In genomic region chr15:35665855-35666536, GRCh38 we compare ENCODE assay signal across 1 cellular context.
TF ChIP-seq lines count a peak whose summit lies in the region.

No MANE protein-coding gene starts in this region.

TF ChIP-seq in GM23338, 12 proteins besides CTCF, POLR2A, EP300 and RAD21 (continued from another document):
- no peak for TF ChIP-seq ZNF462 (CRISPR knock-in tag; IDR thresholded peaks at IDR 0.05)
- no peak for TF ChIP-seq NANOG (IDR thresholded peaks at IDR 0.05; ENCODE audit: borderline replicate concordance)
- no peak for TF ChIP-seq CREB1 (CRISPR knock-in tag; IDR thresholded peaks at IDR 0.05; ENCODE audit: low read depth)
- TF ChIP-seq ZNF114 (CRISPR knock-in tag; IDR thresholded peaks at IDR 0.05), result no peak
- TF ChIP-seq ZNF331 (CRISPR knock-in tag; IDR thresholded peaks at IDR 0.05; ENCODE audit: low read depth), result no peak
- no peak for TF ChIP-seq EZH2 (IDR thresholded peaks at IDR 0.05; ENCODE audit: low read depth, unreplicated experiment)
- TF ChIP-seq EZH2phosphoT487 (IDR thresholded peaks at IDR 0.05; ENCODE audit: unreplicated experiment), result no peak
- no peak for TF ChIP-seq JUNB (IDR thresholded peaks at IDR 0.05; ENCODE audit: unreplicated experiment)
